In the genomic region with DNA sequence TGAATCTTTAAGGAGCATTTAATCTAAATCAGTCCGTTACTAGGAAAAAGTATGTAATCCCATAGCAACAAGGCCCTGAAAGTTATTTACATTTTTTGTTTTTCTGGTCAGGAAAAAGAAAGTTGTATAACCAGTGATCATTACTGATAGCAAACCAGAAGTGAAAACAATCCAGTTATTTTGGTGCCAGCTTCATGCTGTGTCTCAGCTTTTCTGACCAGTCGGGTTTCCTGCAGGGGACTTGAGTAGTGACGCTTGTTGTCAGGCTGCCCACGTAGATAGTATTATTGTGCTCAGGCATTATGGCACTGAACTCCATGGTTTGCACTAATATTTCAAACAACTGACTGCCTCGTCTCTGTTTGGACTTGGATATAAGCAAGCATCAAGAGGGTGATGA, we compare ENCODE assay signal across 10 cellular contexts. TPM values are rescaled to one million over a fixed set of nuclear protein-coding genes. Genes with fewer than 3 reads are reported as not detected.
A peak's percentile ranks its signal among the peaks of the same experiment; 100 is the strongest.
DNase-seq lines count a peak whose midpoint lies in the region; ATAC-seq, FAIRE-seq and TF ChIP-seq lines count a peak whose summit lies in the region.
"Had no signal": no experiment of that assay in that cellular context is flagged by ENCODE, and none has a peak within 500 bp of the region (broad histone marks: within the 10 kb centered on the region; RNA-seq: fewer than 3 reads in every experiment).

No MANE protein-coding gene starts in this region.

- H3K4me2 ChIP-seq in astrocyte (ENCODE audit: low read length): no peak overlapping the region

- peak; percentile 52 for ATAC-seq in GM19328 (IDR thresholded peaks at IDR 0.05; ENCODE audit: unreplicated experiment)
- peak; percentile 57 for ATAC-seq in HG02943 (IDR thresholded peaks at IDR 0.05; ENCODE audit: low read depth, unreplicated experiment)
- no peak for ATAC-seq in foreskin keratinocyte
- ATAC-seq: K562 had no signal

- H3K36me3 ChIP-seq in CD4-positive, alpha-beta memory T cell (ENCODE audit: insufficient read depth, low read length): peaks cover 56% of the 10 kb centered on the region
- H3K36me3 ChIP-seq in astrocyte (ENCODE audit: insufficient read depth, low read length) (peaks cover 42% of the 10 kb centered on the region), ascending aorta (peaks cover 25 to 42% of the 10 kb centered on the region in 2 donors)

- no peak overlapping the region for H3K9ac ChIP-seq in astrocyte (ENCODE audit: low read length)

- H3K9me3 ChIP-seq in CD4-positive, alpha-beta memory T cell (ENCODE audit: control insufficient read depth in 1 of 2, low read length in 2 of 2): no peaks in the 10 kb centered on the region
- H3K9me3 ChIP-seq in astrocyte (ENCODE audit: insufficient read depth, low read depth, low read length) (no peaks in the 10 kb centered on the region), ascending aorta (no peaks in the 10 kb centered on the region)
- H3K9me3 ChIP-seq: Peyer's patch had no signal

- no peak overlapping the region for H2AFZ ChIP-seq in astrocyte (ENCODE audit: low read depth, low read length)

- no peak overlapping the region for H3K27ac ChIP-seq in CD4-positive, alpha-beta memory T cell (ENCODE audit: low read depth, low read length)
- H3K27ac ChIP-seq in astrocyte (ENCODE audit: low read depth, low read length) (no peak overlapping the region), foreskin keratinocyte (no peak overlapping the region), ascending aorta (peak overlapping the region in 1 of 2 donors; percentile 76)
- H3K27ac ChIP-seq: Peyer's patch had no signal

- H3K27ac Mint-ChIP-seq in CD4-positive, alpha-beta memory T cell: peak overlapping the region in 4 of 7 donors; percentile 0 to 37 (median 30)
- H3K27ac Mint-ChIP-seq in astrocyte (ENCODE audit: unreplicated experiment): no peak overlapping the region

- H3K4me1 Mint-ChIP-seq in CD4-positive, alpha-beta memory T cell: peaks cover 0 to 8% (median 3%) of the 10 kb centered on the region in 4 donors
- H3K4me1 Mint-ChIP-seq in astrocyte (ENCODE audit: low read depth, unreplicated experiment): peaks cover 4% of the 10 kb centered on the region

- CTCF ChIA-PET in CD4-positive, alpha-beta memory T cell (lab: Charles Lee; ENCODE audit: partially characterized antibody): no interaction called here

- no peak for DNase-seq in CD4-positive, alpha-beta memory T cell
- DNase-seq in astrocyte (ENCODE audit: low read depth) (no peak), foreskin keratinocyte (no peak), SW 1271 (lab: John Stamatoyannopoulos, UW) (no peak), ascending aorta (ENCODE audit: low spot score in 2 of 2) (no peak), NCI-H1105 treated with DMSO at 0.1 percent for 48 hours (lab: John Stamatoyannopoulos, UW) (no peak)
- DNase-seq: Peyer's patch had no signal

- no peaks in the 10 kb centered on the region for H3K79me2 ChIP-seq in astrocyte (ENCODE audit: insufficient read depth, low read length)

- TF ChIP-seq CTCF in astrocyte (IDR thresholded peaks at IDR 0.05; ENCODE audit: insufficient read depth, low read depth, low read length) (no peak), foreskin keratinocyte (conservative IDR thresholded peaks at IDR 0.05) (no peak), ascending aorta (IDR thresholded peaks at IDR 0.05) (no peak)

- peak; percentile 47 for FAIRE-seq in astrocyte (lab: Jason Lieb, UNC)
- FAIRE-seq: K562 had no signal

- peaks cover 11% of the 10 kb centered on the region for H4K20me1 ChIP-seq in astrocyte (ENCODE audit: insufficient read depth, low read length)

- POLR2A ChIA-PET in CD4-positive, alpha-beta memory T cell (lab: Charles Lee; ENCODE audit: partially characterized antibody): interaction anchor here (0.8 kb wide), 1 partner anchor 10 kb away, joined by 3 read pairs; no protein-coding TSS in a partner anchor

- no peak overlapping the region for H3K4me3 ChIP-seq in CD4-positive, alpha-beta memory T cell (ENCODE audit: low read length in 2 of 2)
- no peak overlapping the region for H3K4me3 ChIP-seq in astrocyte (ENCODE audit: insufficient read depth, low read depth, low read length)
- H3K4me3 ChIP-seq in ascending aorta: no peak overlapping the region
- H3K4me3 ChIP-seq: K562, Peyer's patch had no signal

- intact Hi-C loops in CD4-positive, alpha-beta memory T cell (cut with micrococcal nuclease): no loop called here
- intact Hi-C loops in ascending aorta (cut with DNase I): no loop called here

- H3K27me3 Mint-ChIP-seq in CD4-positive, alpha-beta memory T cell: no peaks in the 10 kb centered on the region
- H3K27me3 Mint-ChIP-seq in astrocyte (ENCODE audit: low read depth, unreplicated experiment): no peaks in the 10 kb centered on the region

- H3K27me3 ChIP-seq in CD4-positive, alpha-beta memory T cell (ENCODE audit: insufficient read depth, low read length): no peaks in the 10 kb centered on the region
- H3K27me3 ChIP-seq in astrocyte (ENCODE audit: insufficient read depth, low read length) (no peaks in the 10 kb centered on the region), foreskin keratinocyte (no peaks in the 10 kb centered on the region), ascending aorta (no peaks in the 10 kb centered on the region)
- H3K27me3 ChIP-seq: Peyer's patch had no signal

- H3K36me3 Mint-ChIP-seq in CD4-positive, alpha-beta memory T cell: peaks cover 40 to 83% of the 10 kb centered on the region in 2 donors
- peaks cover 14% of the 10 kb centered on the region for H3K36me3 Mint-ChIP-seq in astrocyte (ENCODE audit: low read depth, unreplicated experiment)

- no peaks in the 10 kb centered on the region for H3K4me1 ChIP-seq in CD4-positive, alpha-beta memory T cell (ENCODE audit: insufficient read depth, low read length)
- H3K4me1 ChIP-seq in astrocyte (ENCODE audit: insufficient read depth, low read length) (no peaks in the 10 kb centered on the region), foreskin keratinocyte (no peaks in the 10 kb centered on the region), ascending aorta (peaks cover 4 to 12% of the 10 kb centered on the region in 2 donors)
- H3K4me1 ChIP-seq: Peyer's patch had no signal

- no peak overlapping the region for H3K4me3 Mint-ChIP-seq in CD4-positive, alpha-beta memory T cell
- no peak overlapping the region for H3K4me3 Mint-ChIP-seq in astrocyte (ENCODE audit: unreplicated experiment)

- H3K9me3 Mint-ChIP-seq in CD4-positive, alpha-beta memory T cell: no peaks in the 10 kb centered on the region
- no peaks in the 10 kb centered on the region for H3K9me3 Mint-ChIP-seq in astrocyte (ENCODE audit: unreplicated experiment)

RNA-seq across cellular contexts. Expression of a gene that starts 55.2 kb away (rescaled TPM):
- 1 to 10 TPM; 5.6 to 5.8 TPM for total RNA-seq in CD4-positive, alpha-beta memory T cell
- polyA plus RNA-seq in CD4-positive, alpha-beta memory T cell: 1 to 10 TPM; 1.5 to 2.4 TPM
- total RNA-seq in astrocyte (3.6 and 3.7 TPM in 2 replicates), foreskin keratinocyte (8.7 and 10.6 TPM in 2 replicates), ascending aorta (7.0 TPM)
- 1.8 and 2.7 TPM in 2 replicates for polyA plus RNA-seq in foreskin keratinocyte

RNA-seq across cellular contexts. Expression of a gene that starts 55.4 kb away (rescaled TPM):
- total RNA-seq in CD4-positive, alpha-beta memory T cell: 10 to 100 TPM; 45.8 to 45.9 TPM
- 10 to 100 TPM; 12.5 to 12.8 TPM for polyA plus RNA-seq in CD4-positive, alpha-beta memory T cell
- total RNA-seq in astrocyte (9.6 and 11.7 TPM in 2 replicates), foreskin keratinocyte (11.0 and 11.8 TPM in 2 replicates), ascending aorta (11.4 TPM)
- polyA plus RNA-seq in foreskin keratinocyte: 3.5 and 4.8 TPM in 2 replicates
